ENCODE assay signal across 13 cellular contexts in the genomic region with DNA sequence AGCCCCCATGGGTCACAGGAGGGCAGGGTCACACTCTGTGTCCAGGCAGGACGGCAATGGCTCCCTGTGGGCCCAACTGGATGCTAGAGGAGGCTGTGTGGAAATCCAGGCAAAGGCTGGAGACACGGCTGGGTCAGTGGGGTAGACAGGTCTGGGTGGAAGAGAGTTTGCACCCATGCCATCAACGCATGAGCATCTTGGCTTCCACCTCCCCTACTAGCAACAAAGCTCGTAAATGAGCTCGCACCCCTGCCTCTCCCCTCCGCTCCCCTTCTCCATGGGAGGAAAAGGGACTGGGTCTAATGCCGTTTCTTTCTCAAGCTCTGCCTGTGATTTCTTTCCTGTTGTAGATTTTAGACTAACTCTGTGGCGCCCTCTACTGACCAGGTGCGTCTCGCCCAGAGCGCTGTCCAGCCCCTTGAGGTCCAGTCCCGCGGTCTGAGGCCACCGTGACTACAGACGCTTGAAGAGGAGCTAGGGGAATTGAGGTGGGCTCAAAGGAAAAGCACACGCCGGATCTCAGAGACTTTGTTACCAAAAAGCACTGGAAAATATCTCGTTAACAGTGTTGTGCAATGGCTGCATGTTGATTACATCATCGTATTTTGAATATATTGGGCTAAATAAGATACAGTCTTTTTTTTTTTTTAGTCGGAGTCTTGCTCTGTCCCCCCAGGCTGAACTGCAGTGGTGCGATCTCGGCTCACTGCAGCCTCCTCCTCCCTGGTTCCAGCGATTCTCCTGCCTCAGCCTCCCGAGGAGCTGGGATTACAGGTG. TPM values are rescaled to one million over a fixed set of nuclear protein-coding genes. Genes with fewer than 3 reads are reported as not detected.
DNase-seq lines count a peak whose midpoint lies in the region; ATAC-seq, FAIRE-seq and TF ChIP-seq lines count a peak whose summit lies in the region.
"Had no signal": no experiment of that assay in that cellular context is flagged by ENCODE, and none has a peak within 500 bp of the region (broad histone marks: within the 10 kb centered on the region; RNA-seq: fewer than 3 reads in every experiment).

No MANE protein-coding gene starts in this region.

- H3K4me1 ChIP-seq in HCT116 (ENCODE audit: control insufficient read depth in 1 of 2, insufficient read depth in 2 of 2, low read length in 2 of 2) (no peaks in the 10 kb centered on the region), SJCRH30 (peaks cover 19% of the 10 kb centered on the region), right lobe of liver (no peaks in the 10 kb centered on the region), small intestine (ENCODE audit: control insufficient read depth in 2 of 2, insufficient read depth in 1 of 2, low read depth in 1 of 2, low read length in 1 of 2) (no peaks in the 10 kb centered on the region)
- H3K4me1 ChIP-seq: upper lobe of left lung had no signal

- H3K4me1 Mint-ChIP-seq in activated naive CD8-positive, alpha-beta T cell treated with anti-CD3 and anti-CD28 coated beads, Interleukin-2, amount 50 U/mL, for 24 hours, result no peaks in the 10 kb centered on the region
- H3K4me1 Mint-ChIP-seq: T-cell had no signal

- peak; percentile 51 for DNase-seq in D341Med (ENCODE audit: low spot score)
- no peak for DNase-seq in HCT116 (ENCODE audit: low read depth, low spot score)
- peak; percentile 76 to 87 for DNase-seq in SJCRH30
- DNase-seq in right lobe of liver, result peak in 1 of 3 donors; percentile 58
- DNase-seq in small intestine, result no peak
- DNase-seq in activated naive CD8-positive, alpha-beta T cell treated with anti-CD3 and anti-CD28 coated beads, Interleukin-2, amount 50 U/mL, for 24 hours, result no peak
- DNase-seq: DMS79 treated with DMSO at 0.1 percent for 48 hours, NCI-H226, T-cell, upper lobe of left lung had no signal

- TF ChIP-seq CTCF in HCT116 (IDR thresholded peaks at IDR 0.05 in 2 of 3, conservative IDR thresholded peaks at IDR 0.05 in 1 of 3; ENCODE audit: borderline replicate concordance in 1 of 3, insufficient read depth in 1 of 3, low read depth in 2 of 3, low read length in 2 of 3) (peak in 2 of 3 experiments; percentile 28 to 40; a peak in 3 of 6 replicates), right lobe of liver (IDR thresholded peaks at IDR 0.05) (peak in 3 of 4 donors; percentile 30 to 59 (median 37))

- CTCF ChIA-PET in HCT116 (lab: Charles Lee), result no interaction called here

- peaks cover 17% of the 10 kb centered on the region for H3K9me3 Mint-ChIP-seq in activated naive CD8-positive, alpha-beta T cell treated with anti-CD3 and anti-CD28 coated beads, Interleukin-2, amount 50 U/mL, for 24 hours

- H3K27me3 ChIP-seq in HCT116 (ENCODE audit: insufficient read depth, low read length) (no peaks in the 10 kb centered on the region), SJCRH30 (no peaks in the 10 kb centered on the region), right lobe of liver (no peaks in the 10 kb centered on the region), small intestine (ENCODE audit: control insufficient read depth in 2 of 2, insufficient read depth in 2 of 2, low read length in 2 of 2) (no peaks in the 10 kb centered on the region)
- H3K27me3 ChIP-seq: upper lobe of left lung had no signal

- no peak for TF ChIP-seq RAD21 in HCT116 (IDR thresholded peaks at IDR 0.05; ENCODE audit: low read depth)

- no peaks in the 10 kb centered on the region for H3K27me3 Mint-ChIP-seq in activated naive CD8-positive, alpha-beta T cell treated with anti-CD3 and anti-CD28 coated beads, Interleukin-2, amount 50 U/mL, for 24 hours
- H3K27me3 Mint-ChIP-seq: T-cell had no signal

- POLR2A ChIA-PET in HCT116 (lab: Charles Lee), result interaction anchor here (0.6 kb wide), 1 partner anchor 1151 kb away, joined by 3 read pairs; no protein-coding TSS in a partner anchor

- no peaks in the 10 kb centered on the region for H3K9me2 ChIP-seq in HCT116 (ENCODE audit: insufficient read depth)

- 28% methylated on average over 18 of the region's 24 CpGs for WGBS in right lobe of liver (ENCODE audit: insufficient coverage, low coverage, low lambda C conversion rate, missing lambda C conversion rate)
- WGBS in small intestine, 3 donors, result 39 to 47% (median 46%) methylated on average over 24 of the region's 24 CpGs

- ATAC-seq in HCT116, result no peak
- peak in 2 of 4 donors; percentile 43 to 77 for ATAC-seq in right lobe of liver
- no peak for ATAC-seq in HG02885 (IDR thresholded peaks at IDR 0.05; ENCODE audit: poor library complexity, unreplicated experiment)
- ATAC-seq in activated naive CD8-positive, alpha-beta T cell treated with anti-CD3 and anti-CD28 coated beads, Interleukin-2, amount 50 U/mL, for 24 hours, result no peak
- no peak for ATAC-seq in HG03280 (IDR thresholded peaks at IDR 0.05; ENCODE audit: unreplicated experiment)
- ATAC-seq: T-cell had no signal

- no peak overlapping the region for H3K4me2 ChIP-seq in HCT116 (ENCODE audit: low read length)

- no peak overlapping the region for H3K27ac Mint-ChIP-seq in activated naive CD8-positive, alpha-beta T cell treated with anti-CD3 and anti-CD28 coated beads, Interleukin-2, amount 50 U/mL, for 24 hours
- H3K27ac Mint-ChIP-seq: T-cell had no signal

- no peaks in the 10 kb centered on the region for H3K36me3 ChIP-seq in HCT116 (ENCODE audit: control insufficient read depth in 1 of 2, insufficient read depth in 2 of 2, low read length in 2 of 2)
- H3K36me3 ChIP-seq in SJCRH30, result no peaks in the 10 kb centered on the region
- H3K36me3 ChIP-seq in right lobe of liver, result no peaks in the 10 kb centered on the region
- H3K36me3 ChIP-seq in small intestine (ENCODE audit: control insufficient read depth in 2 of 2, insufficient read depth in 2 of 2, low read length in 2 of 2), result no peaks in the 10 kb centered on the region
- H3K36me3 ChIP-seq: upper lobe of left lung had no signal

- FAIRE-seq in small intestine (lab: Jason Lieb, UNC), result no peak

- peaks cover 3% of the 10 kb centered on the region for H3K36me3 Mint-ChIP-seq in activated naive CD8-positive, alpha-beta T cell treated with anti-CD3 and anti-CD28 coated beads, Interleukin-2, amount 50 U/mL, for 24 hours (ENCODE audit: low read depth)
- H3K36me3 Mint-ChIP-seq: T-cell had no signal

- H3K27ac ChIP-seq in HCT116 (ENCODE audit: low read depth, low read length), result no peak overlapping the region
- H3K27ac ChIP-seq in SJCRH30, result peak overlapping the region; percentile 74
- H3K27ac ChIP-seq in right lobe of liver, result no peak overlapping the region
- H3K27ac ChIP-seq in small intestine (ENCODE audit: low read depth in 1 of 2, low read length in 1 of 2), result no peak overlapping the region
- H3K27ac ChIP-seq: upper lobe of left lung had no signal

- intact Hi-C loops in HCT116 (cut with micrococcal nuclease) (no loop called here), right lobe of liver (cut with DNase I) (no loop called here)

- H4K20me1 ChIP-seq in HCT116 (ENCODE audit: insufficient read depth), result no peaks in the 10 kb centered on the region

- H2AFZ ChIP-seq in HCT116 (ENCODE audit: low read depth, low read length, poor library complexity, severe bottlenecking), result no peak overlapping the region

- H3K4me3 Mint-ChIP-seq in activated naive CD8-positive, alpha-beta T cell treated with anti-CD3 and anti-CD28 coated beads, Interleukin-2, amount 50 U/mL, for 24 hours, result no peak overlapping the region
- H3K4me3 Mint-ChIP-seq: T-cell had no signal

- TF ChIP-seq POLR2A in HCT116 (IDR thresholded peaks at IDR 0.05; ENCODE audit: borderline replicate concordance, extremely low read depth, insufficient read depth, insufficient read length) (no peak), right lobe of liver (IDR thresholded peaks at IDR 0.05) (no peak)

- no peak overlapping the region for H3K9ac ChIP-seq in HCT116 (ENCODE audit: low read length)

- no TSS peak for BruUV-seq in HCT116 (replicated peaks; lab: Mats Ljungman, UMichigan)

- no peaks in the 10 kb centered on the region for H3K79me2 ChIP-seq in HCT116 (ENCODE audit: insufficient read depth, low read length)

- H3K4me3 ChIP-seq in HCT116 (replicated peaks in 1 of 2; ENCODE audit: low read depth in 1 of 2, low read length in 2 of 2), result no peak overlapping the region
- H3K4me3 ChIP-seq in SJCRH30, result peak overlapping the region; percentile 21
- H3K4me3 ChIP-seq in right lobe of liver, result no peak overlapping the region
- no peak overlapping the region for H3K4me3 ChIP-seq in small intestine (ENCODE audit: low read depth in 1 of 2, low read length in 2 of 2)
- H3K4me3 ChIP-seq: upper lobe of left lung had no signal

- RAD21 ChIA-PET in HCT116 (lab: Charles Lee; ENCODE audit: low non-redundant PET in 1 of 2, low total read pairs in 2 of 2, uncharacterized antibody in 2 of 2, unreplicated experiment in 2 of 2), result no interaction called here

- H3K9me3 ChIP-seq in HCT116 (ENCODE audit: control insufficient read depth in 1 of 2, insufficient read depth in 1 of 2, low read depth in 1 of 2, low read length in 2 of 2), result peaks cover 3 to 22% of the 10 kb centered on the region in 2 experiments; a peak in 2 of 4 replicates
- H3K9me3 ChIP-seq in SJCRH30 (replicated peaks), result no peaks in the 10 kb centered on the region; the same call in 1 of the 2 replicates
- no peaks in the 10 kb centered on the region for H3K9me3 ChIP-seq in right lobe of liver
- H3K9me3 ChIP-seq in small intestine (ENCODE audit: control insufficient read depth, low read depth), result peaks cover 5% of the 10 kb centered on the region

TF ChIP-seq in HCT116, 20 proteins besides CTCF, POLR2A, EP300 and RAD21:
- no peak for TF ChIP-seq EZH2 (IDR thresholded peaks at IDR 0.05)

RNA-seq across cellular contexts. Expression of a gene that starts 50.7 kb away (rescaled TPM):
- not detected for total RNA-seq in HCT116 (2021; ENCODE audit: unreplicated experiment)
- not detected in 2 replicates for polyA plus RNA-seq in HCT116 (2012)
- total RNA-seq in SJCRH30 (2014; rRNA removed; shearing (Covaris generic)), result not detected in 2 replicates
- total RNA-seq in right lobe of liver, result not detected
- not detected for polyA plus RNA-seq in small intestine
- total RNA-seq: osteocyte, T-cell, upper lobe of left lung had no signal

Comparison
In these comparisons a context has a peak if more than half of its experiments do, and no peak if none do; other contexts are left out.
1. DNase-seq: peak in D341Med (single experiment) and SJCRH30 (2 of 2); none in HCT116 (single experiment), small intestine (single experiment) and activated naive CD8-positive, alpha-beta T cell treated with anti-CD3 and anti-CD28 coated beads, Interleukin-2, amount 50 U/mL, for 24 hours (single experiment).